In the genomic region with DNA sequence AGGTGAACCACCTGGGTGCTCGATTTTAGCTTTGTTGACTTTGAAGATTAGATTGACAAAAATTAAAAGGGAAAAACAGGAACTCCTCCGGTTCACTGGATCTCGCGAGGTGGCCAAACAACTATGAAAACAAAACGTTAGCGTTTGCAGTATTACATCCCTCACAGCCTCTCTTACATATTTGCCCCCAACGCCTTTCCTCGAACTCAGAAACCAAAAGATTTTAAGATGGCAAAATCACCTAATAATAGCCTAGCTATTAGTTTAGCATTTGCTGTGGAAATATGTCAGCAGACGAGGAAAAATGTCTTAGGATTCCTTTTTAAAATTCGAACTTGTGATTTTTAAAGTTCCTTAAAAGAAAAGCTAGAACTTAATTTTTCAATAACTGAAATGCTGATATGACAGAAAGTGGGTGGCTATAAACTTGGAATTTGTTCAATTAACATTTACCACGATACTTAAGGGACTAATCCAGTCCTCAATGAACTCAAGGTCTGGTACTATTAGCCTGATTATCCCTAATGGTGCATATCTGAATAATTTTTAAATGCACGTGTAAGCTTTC, we compare ENCODE assay signal across 8 cellular contexts. TPM values are rescaled to one million over a fixed set of nuclear protein-coding genes. Genes with fewer than 3 reads are reported as not detected.
DNase-seq lines count a peak whose midpoint lies in the region; ATAC-seq and TF ChIP-seq lines count a peak whose summit lies in the region.

No MANE protein-coding gene starts in this region.

- CTCF ChIA-PET in CD8-positive, alpha-beta memory T cell (lab: Charles Lee), result interaction anchor here (0.7 to 1.6 kb wide), 2 partner anchors 9 to 163 kb away, joined by 3 read pairs; a partner anchor contains a TSS

- peaks cover 0 to 10% of the 10 kb centered on the region in 2 donors for H3K27me3 Mint-ChIP-seq in CD8-positive, alpha-beta memory T cell
- no peaks in the 10 kb centered on the region for H3K27me3 Mint-ChIP-seq in activated T-helper 1 cell treated with anti-CD3 and anti-CD28 coated beads, Interleukin-12 subunit alpha, Interleukin-12 subunit beta, Interleukin-2, Interleukin-4 antibody, amounts not matched to agents 30 ng/mL and 10 ng/mL and 1 ng/mL, durations not matched to agents 14 hours and 24 hours and 36 hours (ENCODE audit: insufficient read depth)

- peaks cover 0 to 19% (median 3%) of the 10 kb centered on the region in 3 donors for H3K36me3 Mint-ChIP-seq in CD8-positive, alpha-beta memory T cell
- peaks cover 4% of the 10 kb centered on the region for H3K36me3 Mint-ChIP-seq in activated T-helper 1 cell treated with anti-CD3 and anti-CD28 coated beads, Interleukin-12 subunit alpha, Interleukin-12 subunit beta, Interleukin-2, Interleukin-4 antibody, amounts not matched to agents 30 ng/mL and 10 ng/mL and 1 ng/mL, durations not matched to agents 14 hours and 24 hours and 36 hours (ENCODE audit: low read depth)

- H3K4me3 ChIP-seq in CD8-positive, alpha-beta memory T cell (ENCODE audit: low read length), result peak overlapping the region; percentile 93
- peak overlapping the region; percentile 67 to 99 (median 84) for H3K4me3 ChIP-seq in heart right ventricle
- H3K4me3 ChIP-seq in skeletal muscle cell (ENCODE audit: low read depth, low read length), result peak overlapping the region; percentile 76

- intact Hi-C loops in activated T-helper 1 cell treated with anti-CD3 and anti-CD28 coated beads, Interleukin-12 subunit alpha, Interleukin-12 subunit beta, Interleukin-2, Interleukin-4 antibody, amounts not matched to agents 30 ng/mL and 10 ng/mL and 1 ng/mL, durations not matched to agents 14 hours and 24 hours and 36 hours (cut with micrococcal nuclease), result loop anchor here (1.0 to 10.0 kb wide), 10 partner anchors 46 to 1699 kb away; a partner anchor contains a TSS
- intact Hi-C loops in heart right ventricle (cut with DNase I), result loop anchor here in 7 of 10 donors (2.0 to 10.0 kb wide), 6 partner anchors 47 to 164 kb away; a partner anchor contains a TSS

- peaks cover 53% of the 10 kb centered on the region for H3K4me1 ChIP-seq in CD8-positive, alpha-beta memory T cell (ENCODE audit: insufficient read depth, low read length)
- peaks cover 3 to 33% (median 17%) of the 10 kb centered on the region in 9 donors for H3K4me1 ChIP-seq in heart right ventricle

- peaks cover 0 to 6% (median 2%) of the 10 kb centered on the region in 5 donors for H3K9me3 Mint-ChIP-seq in CD8-positive, alpha-beta memory T cell
- H3K9me3 Mint-ChIP-seq in activated T-helper 1 cell treated with anti-CD3 and anti-CD28 coated beads, Interleukin-12 subunit alpha, Interleukin-12 subunit beta, Interleukin-2, Interleukin-4 antibody, amounts not matched to agents 30 ng/mL and 10 ng/mL and 1 ng/mL, durations not matched to agents 14 hours and 24 hours and 36 hours, result no peaks in the 10 kb centered on the region

- H3K27me3 ChIP-seq in CD8-positive, alpha-beta memory T cell (ENCODE audit: insufficient read depth, low read length, poor library complexity, severe bottlenecking), result no peaks in the 10 kb centered on the region
- H3K27me3 ChIP-seq in heart right ventricle, result peaks cover 0 to 11% (median 0%) of the 10 kb centered on the region in 7 donors

- H3K27ac Mint-ChIP-seq in CD8-positive, alpha-beta memory T cell, result peak overlapping the region; percentile 97 to 100 (median 99)
- peak overlapping the region; percentile 95 for H3K27ac Mint-ChIP-seq in activated T-helper 1 cell treated with anti-CD3 and anti-CD28 coated beads, Interleukin-12 subunit alpha, Interleukin-12 subunit beta, Interleukin-2, Interleukin-4 antibody, amounts not matched to agents 30 ng/mL and 10 ng/mL and 1 ng/mL, durations not matched to agents 14 hours and 24 hours and 36 hours

- DNase-seq in CD8-positive, alpha-beta memory T cell, result no peak
- no peak for DNase-seq in activated T-helper 1 cell treated with anti-CD3 and anti-CD28 coated beads, Interleukin-12 subunit alpha, Interleukin-12 subunit beta, Interleukin-2, Interleukin-4 antibody, amounts not matched to agents 30 ng/mL and 10 ng/mL and 1 ng/mL, durations not matched to agents 14 hours and 24 hours and 36 hours (ENCODE audit: low spot score)
- DNase-seq in heart right ventricle, result no peak
- DNase-seq in skeletal muscle cell (ENCODE audit: low read depth), result no peak
- no peak for DNase-seq in DMS153 (lab: John Stamatoyannopoulos, UW)
- DNase-seq in KBM-7, result no peak

- peaks cover 48 to 65% (median 64%) of the 10 kb centered on the region in 3 donors for H3K4me1 Mint-ChIP-seq in CD8-positive, alpha-beta memory T cell
- peaks cover 38% of the 10 kb centered on the region for H3K4me1 Mint-ChIP-seq in activated T-helper 1 cell treated with anti-CD3 and anti-CD28 coated beads, Interleukin-12 subunit alpha, Interleukin-12 subunit beta, Interleukin-2, Interleukin-4 antibody, amounts not matched to agents 30 ng/mL and 10 ng/mL and 1 ng/mL, durations not matched to agents 14 hours and 24 hours and 36 hours (ENCODE audit: low read depth)

- H3K9me3 ChIP-seq in CD8-positive, alpha-beta memory T cell (ENCODE audit: low read length), result no peaks in the 10 kb centered on the region
- no peaks in the 10 kb centered on the region for H3K9me3 ChIP-seq in heart right ventricle

- in situ Hi-C loops in KBM-7 (cut with MboI; ENCODE audit: low pct_unique_long_range_greater_than_20kb, low sequenced_read_pairs), result no loop called here

- no peaks in the 10 kb centered on the region for H3K36me3 ChIP-seq in CD8-positive, alpha-beta memory T cell (ENCODE audit: insufficient read depth, low read length)
- no peaks in the 10 kb centered on the region for H3K36me3 ChIP-seq in heart right ventricle

- peak; percentile 38 for ATAC-seq in GM19452 (IDR thresholded peaks at IDR 0.05; ENCODE audit: unreplicated experiment)
- ATAC-seq in HG03521 (IDR thresholded peaks at IDR 0.05; ENCODE audit: unreplicated experiment), result peak; percentile 26
- ATAC-seq in heart right ventricle, result peak; percentile 56 to 79 (median 64)

- no peak for TF ChIP-seq CTCF in heart right ventricle (IDR thresholded peaks at IDR 0.05)

- H3K4me3 Mint-ChIP-seq in CD8-positive, alpha-beta memory T cell, result peak overlapping the region; percentile 99 to 100 (median 100)
- peak overlapping the region; percentile 94 for H3K4me3 Mint-ChIP-seq in activated T-helper 1 cell treated with anti-CD3 and anti-CD28 coated beads, Interleukin-12 subunit alpha, Interleukin-12 subunit beta, Interleukin-2, Interleukin-4 antibody, amounts not matched to agents 30 ng/mL and 10 ng/mL and 1 ng/mL, durations not matched to agents 14 hours and 24 hours and 36 hours

- H3K27ac ChIP-seq in CD8-positive, alpha-beta memory T cell (ENCODE audit: low read depth, low read length), result peak overlapping the region; percentile 92
- H3K27ac ChIP-seq in heart right ventricle, result peak overlapping the region; percentile 85 to 99 (median 94)

- POLR2A ChIA-PET in CD8-positive, alpha-beta memory T cell (lab: Charles Lee), result interaction anchor here (0.6 to 1.5 kb wide), 5 partner anchors 8 to 163 kb away, joined by 3 to 6 read pairs (median 4); a partner anchor contains a TSS

- WGBS in heart right ventricle, 2 donors, result 17 to 19% methylated on average over 12 of the region's 12 CpGs

RNA-seq across cellular contexts. Expression of a gene that starts 0.5 kb away (rescaled TPM):
- 10 to 100 TPM; 11.1 to 13.2 TPM for total RNA-seq in CD8-positive, alpha-beta memory T cell
- polyA plus RNA-seq in CD8-positive, alpha-beta memory T cell, result 8.3 TPM
- total RNA-seq in activated T-helper 1 cell treated with anti-CD3 and anti-CD28 coated beads, Interleukin-12 subunit alpha, Interleukin-12 subunit beta, Interleukin-2, Interleukin-4 antibody, amounts not matched to agents 30 ng/mL and 10 ng/mL and 1 ng/mL, durations not matched to agents 14 hours and 24 hours and 36 hours, result 9.1 and 10.7 TPM in 2 replicates
- total RNA-seq in heart right ventricle, result 10 to 100 TPM in 5 of 10 donors, 1 to 10 TPM in 5; 8.5 to 11.1 (median 10.0) TPM
- polyA plus RNA-seq in heart right ventricle, result 10 to 100 TPM in 1 of 2 donors, 1 to 10 TPM in 1; 3.6 to 18.9 TPM

RNA-seq across cellular contexts. Expression of a gene that starts 48.2 kb away (rescaled TPM):
- 10 to 100 TPM; 57.4 to 59.3 TPM for total RNA-seq in CD8-positive, alpha-beta memory T cell
- 37.3 TPM for polyA plus RNA-seq in CD8-positive, alpha-beta memory T cell
- 59.9 and 60.5 TPM in 2 replicates for total RNA-seq in activated T-helper 1 cell treated with anti-CD3 and anti-CD28 coated beads, Interleukin-12 subunit alpha, Interleukin-12 subunit beta, Interleukin-2, Interleukin-4 antibody, amounts not matched to agents 30 ng/mL and 10 ng/mL and 1 ng/mL, durations not matched to agents 14 hours and 24 hours and 36 hours
- 10 to 100 TPM; 20.9 to 29.7 (median 24.5) TPM for total RNA-seq in heart right ventricle
- polyA plus RNA-seq in heart right ventricle, result 10 to 100 TPM; 16.5 to 20.1 TPM
